Comparison of ENCODE assay signal across 9 cellular contexts in genomic region chr19:10544753-10545251, GRCh38. TPM values are rescaled to one million over a fixed set of nuclear protein-coding genes. Genes with fewer than 3 reads are reported as not detected.
DNase-seq lines count a peak whose midpoint lies in the region; ATAC-seq lines count a peak whose summit lies in the region.
"Had no signal": no experiment of that assay in that cellular context is flagged by ENCODE, and none has a peak within 500 bp of the region (broad histone marks: within the 10 kb centered on the region; RNA-seq: fewer than 3 reads in every experiment).

No MANE protein-coding gene starts in this region.

- DNase-seq in T-helper 1 cell (no peak), left lobe of liver (ENCODE audit: low spot score) (peak; percentile 65), germinal center (ENCODE audit: low spot score) (no peak), occipital lobe (lab: John Stamatoyannopoulos, UW) (no peak)
- no peak for DNase-seq in activated naive CD8-positive, alpha-beta T cell treated with anti-CD3 and anti-CD28 coated beads, Interleukin-2, amount 50 U/mL, for 24 hours
- DNase-seq: NCI-H2107 had no signal

- peak overlapping the region; percentile 89 for H3K4me3 Mint-ChIP-seq in T-helper 1 cell treated with Interleukin-12 subunit alpha and Interleukin-12 subunit beta and Interleukin-4 antibody, amounts not matched to agents 30 μg/mL and 1 μg/mL, for 36 hours
- H3K4me3 Mint-ChIP-seq in activated naive CD8-positive, alpha-beta T cell treated with anti-CD3 and anti-CD28 coated beads, Interleukin-2, amount 50 U/mL, for 24 hours = peak overlapping the region; percentile 89

- H3K36me3 Mint-ChIP-seq in T-helper 1 cell treated with Interleukin-12 subunit alpha and Interleukin-12 subunit beta and Interleukin-4 antibody, amounts not matched to agents 30 μg/mL and 1 μg/mL, for 36 hours (ENCODE audit: low read depth) = peaks cover 3% of the 10 kb centered on the region
- H3K36me3 Mint-ChIP-seq in activated naive CD8-positive, alpha-beta T cell treated with anti-CD3 and anti-CD28 coated beads, Interleukin-2, amount 50 U/mL, for 24 hours (ENCODE audit: low read depth) = peaks cover 9% of the 10 kb centered on the region

- peak; percentile 9 for ATAC-seq in activated naive CD8-positive, alpha-beta T cell treated with anti-CD3 and anti-CD28 coated beads, Interleukin-2, amount 50 U/mL, for 24 hours
- ATAC-seq in left lobe of liver (peak; percentile 35), GM21526 (IDR thresholded peaks at IDR 0.05; ENCODE audit: low FRiP score, unreplicated experiment) (no peak)

- H3K4me1 Mint-ChIP-seq in T-helper 1 cell treated with Interleukin-12 subunit alpha and Interleukin-12 subunit beta and Interleukin-4 antibody, amounts not matched to agents 30 μg/mL and 1 μg/mL, for 36 hours (ENCODE audit: low read depth) = peaks cover 8% of the 10 kb centered on the region
- H3K4me1 Mint-ChIP-seq in activated naive CD8-positive, alpha-beta T cell treated with anti-CD3 and anti-CD28 coated beads, Interleukin-2, amount 50 U/mL, for 24 hours = peaks cover 13% of the 10 kb centered on the region

- H3K27ac ChIP-seq in temporal lobe (ENCODE audit: low read depth, low read length) = peak overlapping the region; percentile 90

- peaks cover 11% of the 10 kb centered on the region for H3K27me3 Mint-ChIP-seq in T-helper 1 cell treated with Interleukin-12 subunit alpha and Interleukin-12 subunit beta and Interleukin-4 antibody, amounts not matched to agents 30 μg/mL and 1 μg/mL, for 36 hours (ENCODE audit: low read depth)
- peaks cover 6% of the 10 kb centered on the region for H3K27me3 Mint-ChIP-seq in activated naive CD8-positive, alpha-beta T cell treated with anti-CD3 and anti-CD28 coated beads, Interleukin-2, amount 50 U/mL, for 24 hours

- H3K27ac Mint-ChIP-seq in T-helper 1 cell treated with Interleukin-12 subunit alpha and Interleukin-12 subunit beta and Interleukin-4 antibody, amounts not matched to agents 30 μg/mL and 1 μg/mL, for 36 hours = peak overlapping the region; percentile 80
- H3K27ac Mint-ChIP-seq in activated naive CD8-positive, alpha-beta T cell treated with anti-CD3 and anti-CD28 coated beads, Interleukin-2, amount 50 U/mL, for 24 hours = peak overlapping the region; percentile 87

- H3K9me3 Mint-ChIP-seq in T-helper 1 cell treated with Interleukin-12 subunit alpha and Interleukin-12 subunit beta and Interleukin-4 antibody, amounts not matched to agents 30 μg/mL and 1 μg/mL, for 36 hours = no peaks in the 10 kb centered on the region
- H3K9me3 Mint-ChIP-seq in activated naive CD8-positive, alpha-beta T cell treated with anti-CD3 and anti-CD28 coated beads, Interleukin-2, amount 50 U/mL, for 24 hours = no peaks in the 10 kb centered on the region

RNA-seq across cellular contexts. Expression of gene ATG4D, which starts 1.1 kb away (rescaled TPM):
- total RNA-seq in left lobe of liver = 11.6 TPM
- 8.6 TPM for total RNA-seq in temporal lobe
- total RNA-seq in occipital lobe = 11.7 TPM

RNA-seq across cellular contexts. Expression of gene KRI1, which starts 21.0 kb away (rescaled TPM):
- total RNA-seq in left lobe of liver (10.4 TPM), temporal lobe (3.2 TPM), occipital lobe (4.1 TPM)

RNA-seq across cellular contexts. Expression of gene CDKN2D, which starts 24.0 kb away (rescaled TPM):
- 1.3 TPM for total RNA-seq in left lobe of liver
- 46.7 TPM for total RNA-seq in temporal lobe
- 83.6 TPM for total RNA-seq in occipital lobe

RNA-seq across cellular contexts. Expression of gene S1PR5, which starts 27.6 kb away (rescaled TPM):
- total RNA-seq in left lobe of liver (0.30 TPM), temporal lobe (under 0.01 TPM), occipital lobe (0.31 TPM)

RNA-seq across cellular contexts. Expression of gene KEAP1, which starts 41.6 kb away (rescaled TPM):
- total RNA-seq in left lobe of liver = 59.6 TPM
- total RNA-seq in temporal lobe = 40.6 TPM
- 32.9 TPM for total RNA-seq in occipital lobe

Comparison
In these comparisons a context has a peak if more than half of its experiments do, and no peak if none do; other contexts are left out.
1. RNA of gene CDKN2D, which starts 24.0 kb away (total RNA-seq): 83.6 TPM in occipital lobe (single experiment) and 46.7 TPM in temporal lobe (single experiment); 1.3 TPM in left lobe of liver (single experiment); every median in the first group is over 10 times any median in the second.